ENCODE assay signal across 1 cellular context in genomic region chr17:7843536-7844291, GRCh38.
TF ChIP-seq lines count a peak whose summit lies in the region.

No MANE protein-coding gene starts in this region.

TF ChIP-seq in GM12878, 131 proteins besides CTCF, POLR2A, EP300 and RAD21 (continued from another document and continues in another):
- TF ChIP-seq SKIL (IDR thresholded peaks at IDR 0.05; ENCODE audit: low read depth, poor library complexity, severe bottlenecking): peak; percentile 76
- TF ChIP-seq CHD2 (IDR thresholded peaks at IDR 0.05; ENCODE audit: borderline replicate concordance, low read depth, low read length): no peak
- no peak for TF ChIP-seq DPF2 (IDR thresholded peaks at IDR 0.05)
- TF ChIP-seq MEF2A (IDR thresholded peaks at IDR 0.05; ENCODE audit: insufficient read depth, low read depth, low read length): no peak
- TF ChIP-seq NFXL1 (IDR thresholded peaks at IDR 0.05; ENCODE audit: borderline replicate concordance): no peak
- no peak for TF ChIP-seq HDAC6 (IDR thresholded peaks at IDR 0.05; ENCODE audit: unreplicated experiment)
- TF ChIP-seq CEBPB (IDR thresholded peaks at IDR 0.05; ENCODE audit: borderline replicate concordance in 1 of 2, low read depth in 2 of 2, low read length in 2 of 2): no peak
- TF ChIP-seq TBL1XR1 (IDR thresholded peaks at IDR 0.05; ENCODE audit: low read depth, low read length): peak; percentile 92
- TF ChIP-seq CREB1 (IDR thresholded peaks at IDR 0.05; ENCODE audit: low read depth): no peak
- no peak for TF ChIP-seq SREBF2 (IDR thresholded peaks at IDR 0.05; ENCODE audit: low read length)
- no peak for TF ChIP-seq ELK1 (IDR thresholded peaks at IDR 0.05; ENCODE audit: low read depth, low read length)
- TF ChIP-seq GATAD2B (conservative IDR thresholded peaks at IDR 0.05; ENCODE audit: low read depth): no peak; the same call in 1 of the 2 replicates
- TF ChIP-seq FOS (IDR thresholded peaks at IDR 0.05; ENCODE audit: borderline replicate concordance, extremely low read depth, insufficient read length): no peak
- TF ChIP-seq POU2F2 (IDR thresholded peaks at IDR 0.05; ENCODE audit: borderline replicate concordance, low read depth, low read length): no peak; the same call in 2 of the 3 replicates
- no peak for TF ChIP-seq PML (IDR thresholded peaks at IDR 0.05; ENCODE audit: low read length)
- no peak for TF ChIP-seq NRF1 (conservative IDR thresholded peaks at IDR 0.05; ENCODE audit: low read depth, low read length)
- no peak for TF ChIP-seq HCFC1 (IDR thresholded peaks at IDR 0.05; ENCODE audit: low read length)
- no peak for TF ChIP-seq ZBTB11 (CRISPR knock-in tag; IDR thresholded peaks at IDR 0.05)
- no peak for TF ChIP-seq BCLAF1 (IDR thresholded peaks at IDR 0.05)
- TF ChIP-seq ATF2 (IDR thresholded peaks at IDR 0.05; ENCODE audit: low read length): no peak
- peak; percentile 97 for TF ChIP-seq MXI1 (IDR thresholded peaks at IDR 0.05; ENCODE audit: low read depth, low read length)
- TF ChIP-seq NBN (IDR thresholded peaks at IDR 0.05): peak; percentile 88
- no peak for TF ChIP-seq ZNF687 (IDR thresholded peaks at IDR 0.05)
- TF ChIP-seq ZBED1 (IDR thresholded peaks at IDR 0.05; ENCODE audit: borderline replicate concordance): no peak
- 0 out of 2 replicates have a peak, but pooled peaks have one; percentile 2 for TF ChIP-seq CHD1 (IDR thresholded peaks at IDR 0.05; ENCODE audit: low read depth, low read length)
- peak; percentile 94 for TF ChIP-seq BACH1 (IDR thresholded peaks at IDR 0.05; ENCODE audit: borderline replicate concordance)
- TF ChIP-seq BHLHE40 (IDR thresholded peaks at IDR 0.05; ENCODE audit: borderline replicate concordance in 1 of 2, low read depth in 2 of 2, low read length in 1 of 2): peak; percentile 65 to 68
- no peak for TF ChIP-seq CBX3 (IDR thresholded peaks at IDR 0.05; ENCODE audit: borderline replicate concordance, low read depth)
- TF ChIP-seq MYB (IDR thresholded peaks at IDR 0.05; ENCODE audit: borderline replicate concordance, low read depth, low read length): no peak
- TF ChIP-seq SMARCA5 (IDR thresholded peaks at IDR 0.05): no peak
- no peak; the same call in 1 of the 2 replicates for TF ChIP-seq SMAD5 (IDR thresholded peaks at IDR 0.05; ENCODE audit: low read depth)
- no peak for TF ChIP-seq KAT2A (conservative IDR thresholded peaks at IDR 0.05; ENCODE audit: control insufficient read depth, low read depth, low read length)
- TF ChIP-seq ZSCAN29 (IDR thresholded peaks at IDR 0.05): no peak
- peak; percentile 82 for TF ChIP-seq RAD51 (IDR thresholded peaks at IDR 0.05)
- no peak for TF ChIP-seq ZNF384 (IDR thresholded peaks at IDR 0.05; ENCODE audit: borderline replicate concordance, low read depth, low read length)
- peak; percentile 77 for TF ChIP-seq RELB (IDR thresholded peaks at IDR 0.05; ENCODE audit: low read depth)
- no peak for TF ChIP-seq MTA3 (IDR thresholded peaks at IDR 0.05; ENCODE audit: borderline replicate concordance, low read length)
- no peak for TF ChIP-seq EZH2 (IDR thresholded peaks at IDR 0.05; ENCODE audit: borderline replicate concordance, control insufficient read depth, low read depth, low read length)
- TF ChIP-seq NFIC (IDR thresholded peaks at IDR 0.05; ENCODE audit: low read depth, low read length): no peak
- TF ChIP-seq NFYA (IDR thresholded peaks at IDR 0.05; ENCODE audit: borderline replicate concordance, low read depth, low read length): no peak
- no peak for TF ChIP-seq ESRRA (IDR thresholded peaks at IDR 0.05; ENCODE audit: low read length)
- TF ChIP-seq BMI1 (IDR thresholded peaks at IDR 0.05; ENCODE audit: borderline replicate concordance): no peak
- TF ChIP-seq ZNF207 (IDR thresholded peaks at IDR 0.05; ENCODE audit: borderline replicate concordance): no peak
- TF ChIP-seq MLLT1 (IDR thresholded peaks at IDR 0.05): peak; percentile 21; the same call in 1 of the 2 replicates
- peak; percentile 60 for TF ChIP-seq BCL3 (IDR thresholded peaks at IDR 0.05; ENCODE audit: borderline replicate concordance, insufficient read depth, low read depth, low read length, poor library complexity, severe bottlenecking)
